Comparison of ENCODE assay signal across 9 cellular contexts in genomic region chr7:37916017-37916672, GRCh38. TPM values are rescaled to one million over a fixed set of nuclear protein-coding genes. Genes with fewer than 3 reads are reported as not detected.
DNase-seq lines count a peak whose midpoint lies in the region; ATAC-seq, FAIRE-seq and TF ChIP-seq lines count a peak whose summit lies in the region.
"Had no signal": no experiment of that assay in that cellular context is flagged by ENCODE, and none has a peak within 500 bp of the region (broad histone marks: within the 10 kb centered on the region; RNA-seq: fewer than 3 reads in every experiment).

No MANE protein-coding gene starts in this region.

- H2BK120ac ChIP-seq in trophoblast cell (ENCODE audit: insufficient read depth, low read length, poor library complexity) = no peak overlapping the region

- H3K27ac ChIP-seq in RWPE2 (ENCODE audit: poor library complexity, severe bottlenecking) (no peak overlapping the region), trophoblast cell (ENCODE audit: low read depth, low read length) (no peak overlapping the region)

- H3K4ac ChIP-seq in trophoblast cell (ENCODE audit: low read depth, low read length) = no peak overlapping the region

- no peak overlapping the region for H2BK12ac ChIP-seq in trophoblast cell (ENCODE audit: low read length)

- no CpG with 5 or more reads among the region's 57 CpGs for WGBS in trophoblast cell (ENCODE audit: extremely low coverage, insufficient coverage, insufficient read length)

- no peak overlapping the region for H3K23ac ChIP-seq in trophoblast cell (ENCODE audit: low read length)

- no peaks in the 10 kb centered on the region for H3K79me1 ChIP-seq in trophoblast cell (ENCODE audit: low read length)

- no peak overlapping the region for H3K9ac ChIP-seq in trophoblast cell (ENCODE audit: low read length)

- no peak overlapping the region for H4K8ac ChIP-seq in trophoblast cell (ENCODE audit: low read depth, low read length)

- TF ChIP-seq CTCF in GM12873 (IDR thresholded peaks at IDR 0.05; ENCODE audit: insufficient read depth, low read depth, low read length, missing control alignments) (peak; percentile 8), RWPE2 (IDR thresholded peaks at IDR 0.05; ENCODE audit: poor library complexity, severe bottlenecking) (no peak), fibroblast of villous mesenchyme (IDR thresholded peaks at IDR 0.05; ENCODE audit: insufficient read depth, low read depth, low read length) (no peak)

- DNase-seq in RWPE2 (ENCODE audit: low spot score) (no peak), fibroblast of villous mesenchyme (ENCODE audit: low read depth) (no peak), trophoblast cell (no peak), GM12892 (ENCODE audit: insufficient read length) (no peak), T1000 (lab: John Stamatoyannopoulos, UW) (no peak), mucosa of gallbladder (ENCODE audit: low spot score) (no peak), NCI-H2227 (lab: John Stamatoyannopoulos, UW; ENCODE audit: unreplicated experiment) (no peak)

- peak; percentile 11; the same call in 1 of the 3 replicates for ATAC-seq in RWPE2 (ENCODE audit: low read depth)

- H3K4me1 ChIP-seq in RWPE2 (ENCODE audit: insufficient read depth, poor library complexity, severe bottlenecking) (no peaks in the 10 kb centered on the region), trophoblast cell (ENCODE audit: control insufficient read depth in 1 of 2, insufficient read depth in 2 of 2, low read length in 2 of 2) (peaks cover 9 to 12% of the 10 kb centered on the region in 2 experiments)

- peak overlapping the region; percentile 81 for H3K4me2 ChIP-seq in trophoblast cell (ENCODE audit: low read length)

- no peak overlapping the region for H4K91ac ChIP-seq in trophoblast cell (ENCODE audit: low read depth, low read length)

- H3K4me3 ChIP-seq in RWPE2 (ENCODE audit: severe bottlenecking) = peak overlapping the region; percentile 9
- H3K4me3 ChIP-seq in fibroblast of villous mesenchyme (ENCODE audit: low read depth, low read length) = peak overlapping the region; percentile 23
- peak overlapping the region; percentile 14 for H3K4me3 ChIP-seq in trophoblast cell (ENCODE audit: low read depth, low read length)

- no peak overlapping the region for H2AK5ac ChIP-seq in trophoblast cell (ENCODE audit: low read length)

- H3K36me3 ChIP-seq in RWPE2 (ENCODE audit: low read depth) (no peaks in the 10 kb centered on the region), trophoblast cell (ENCODE audit: control insufficient read depth in 1 of 2, insufficient read depth in 2 of 2, low read length in 2 of 2) (no peaks in the 10 kb centered on the region)

- no peak for TF ChIP-seq POLR2A in GM12892 (IDR thresholded peaks at IDR 0.05; ENCODE audit: low read depth, low read length)

- H3K27me3 ChIP-seq in RWPE2 (ENCODE audit: insufficient read depth, poor library complexity, severe bottlenecking) = peaks cover 47% of the 10 kb centered on the region
- peaks cover 25% of the 10 kb centered on the region for H3K27me3 ChIP-seq in trophoblast cell (ENCODE audit: insufficient read depth, low read length)

- H3K18ac ChIP-seq in trophoblast cell (ENCODE audit: low read length) = no peak overlapping the region

- H2AFZ ChIP-seq in trophoblast cell (ENCODE audit: insufficient read depth, low read length, poor library complexity) = no peak overlapping the region

- no peak for FAIRE-seq in GM12892 (lab: Jason Lieb, UNC)
- FAIRE-seq: islet of Langerhans had no signal

- no peaks in the 10 kb centered on the region for H3K9me3 ChIP-seq in RWPE2 (ENCODE audit: severe bottlenecking)
- peaks cover 4% of the 10 kb centered on the region for H3K9me3 ChIP-seq in trophoblast cell (ENCODE audit: insufficient read depth, low read depth, low read length)

- no peak overlapping the region for H3K14ac ChIP-seq in trophoblast cell (ENCODE audit: low read length)

- H4K12ac ChIP-seq in trophoblast cell (ENCODE audit: low read depth, low read length) = no peak overlapping the region

- no peak overlapping the region for H2BK5ac ChIP-seq in trophoblast cell (ENCODE audit: low read depth, low read length, poor library complexity)

- H3K79me2 ChIP-seq in trophoblast cell (ENCODE audit: control insufficient read depth, insufficient read depth, low read length, poor library complexity) = no peaks in the 10 kb centered on the region

RNA-seq across cellular contexts. Expression of gene SFRP4, which starts 0.5 kb away (rescaled TPM):
- 0.32 and 0.43 TPM in 2 replicates for total RNA-seq in fibroblast of villous mesenchyme
- not detected in 2 replicates for polyA plus RNA-seq in trophoblast cell (2013)
- polyA plus RNA-seq in GM12892 (2012; ENCODE audit: missing spikeins) = not detected
- 0.43 TPM for total RNA-seq in mucosa of gallbladder

RNA-seq across cellular contexts. Expression of gene EPDR1, which starts 4.3 kb away (rescaled TPM):
- total RNA-seq in fibroblast of villous mesenchyme (11.0 and 28.1 TPM in 2 replicates), mucosa of gallbladder (23.2 TPM)
- 0.19 and 0.24 TPM in 2 replicates for polyA plus RNA-seq in trophoblast cell (2013)
- 3.0 TPM for polyA plus RNA-seq in GM12892 (2012; ENCODE audit: missing spikeins)
